2 cellular contexts compared by ENCODE assay signal in the genomic region with DNA sequence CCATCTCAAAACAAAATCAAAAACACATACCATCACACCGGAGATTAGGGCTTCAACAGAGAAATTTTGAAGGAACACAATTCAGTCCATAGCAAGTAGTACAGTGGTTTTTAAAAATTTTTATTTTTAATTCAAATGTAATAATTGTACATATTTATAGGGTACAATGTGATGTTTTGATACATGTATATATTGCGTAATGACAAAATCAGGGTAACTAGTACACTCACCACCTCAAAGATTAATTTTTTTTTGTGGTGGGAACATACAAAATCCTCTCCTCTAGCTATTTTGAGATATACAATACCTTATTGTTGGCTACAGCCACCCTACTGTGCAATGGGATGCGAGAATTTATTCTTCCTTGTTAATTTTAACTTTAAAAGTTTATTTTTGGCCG.
TF ChIP-seq lines count a peak whose summit lies in the region.

No MANE protein-coding gene starts in this region.

TF ChIP-seq in HepG2, 621 proteins besides CTCF, POLR2A, EP300 and RAD21:
- peak; percentile 71; the same call in 1 of the 2 replicates for TF ChIP-seq CEBPB (IDR thresholded peaks at IDR 0.05; ENCODE audit: borderline replicate concordance, low read depth, low read length)
- TF ChIP-seq, protein P1, sequence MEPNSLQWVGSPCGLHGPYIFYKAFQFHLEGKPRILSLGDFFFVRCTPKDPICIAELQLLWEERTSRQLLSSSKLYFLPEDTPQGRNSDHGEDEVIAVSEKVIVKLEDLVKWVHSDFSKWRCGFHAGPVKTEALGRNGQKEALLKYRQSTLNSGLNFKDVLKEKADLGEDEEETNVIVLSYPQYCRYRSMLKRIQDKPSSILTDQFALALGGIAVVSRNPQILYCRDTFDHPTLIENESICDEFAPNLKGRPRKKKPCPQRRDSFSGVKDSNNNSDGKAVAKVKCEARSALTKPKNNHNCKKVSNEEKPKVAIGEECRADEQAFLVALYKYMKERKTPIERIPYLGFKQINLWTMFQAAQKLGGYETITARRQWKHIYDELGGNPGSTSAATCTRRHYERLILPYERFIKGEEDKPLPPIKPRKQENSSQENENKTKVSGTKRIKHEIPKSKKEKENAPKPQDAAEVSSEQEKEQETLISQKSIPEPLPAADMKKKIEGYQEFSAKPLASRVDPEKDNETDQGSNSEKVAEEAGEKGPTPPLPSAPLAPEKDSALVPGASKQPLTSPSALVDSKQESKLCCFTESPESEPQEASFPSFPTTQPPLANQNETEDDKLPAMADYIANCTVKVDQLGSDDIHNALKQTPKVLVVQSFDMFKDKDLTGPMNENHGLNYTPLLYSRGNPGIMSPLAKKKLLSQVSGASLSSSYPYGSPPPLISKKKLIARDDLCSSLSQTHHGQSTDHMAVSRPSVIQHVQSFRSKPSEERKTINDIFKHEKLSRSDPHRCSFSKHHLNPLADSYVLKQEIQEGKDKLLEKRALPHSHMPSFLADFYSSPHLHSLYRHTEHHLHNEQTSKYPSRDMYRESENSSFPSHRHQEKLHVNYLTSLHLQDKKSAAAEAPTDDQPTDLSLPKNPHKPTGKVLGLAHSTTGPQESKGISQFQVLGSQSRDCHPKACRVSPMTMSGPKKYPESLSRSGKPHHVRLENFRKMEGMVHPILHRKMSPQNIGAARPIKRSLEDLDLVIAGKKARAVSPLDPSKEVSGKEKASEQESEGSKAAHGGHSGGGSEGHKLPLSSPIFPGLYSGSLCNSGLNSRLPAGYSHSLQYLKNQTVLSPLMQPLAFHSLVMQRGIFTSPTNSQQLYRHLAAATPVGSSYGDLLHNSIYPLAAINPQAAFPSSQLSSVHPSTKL (CRISPR knock-in tag; IDR thresholded peaks at IDR 0.05): no peak

TF ChIP-seq in K562, 482 proteins besides CTCF, POLR2A, EP300 and RAD21:
- TF ChIP-seq CEBPB (tag; IDR thresholded peaks at IDR 0.05) (peak; percentile 90), CEBPG (CRISPR knock-in tag; IDR thresholded peaks at IDR 0.05) (no peak), CEBPG (tag; conservative IDR thresholded peaks at IDR 0.05 in 1 of 2, IDR thresholded peaks at IDR 0.05 in 1 of 2) (peak; percentile 43 to 93), NFXL1 (CRISPR knock-in tag; IDR thresholded peaks at IDR 0.05) (no peak)
